1 cellular context compared by ENCODE assay signal in genomic region chr7:73739387-73739767, GRCh38.
TF ChIP-seq lines count a peak whose summit lies in the region.

No MANE protein-coding gene starts in this region.

TF ChIP-seq in K562, 482 proteins besides CTCF, POLR2A, EP300 and RAD21 (continues in another document):
- TF ChIP-seq DMBX1 (CRISPR knock-in tag; IDR thresholded peaks at IDR 0.05; ENCODE audit: borderline replicate concordance) = no peak
- TF ChIP-seq NR2C1 (IDR thresholded peaks at IDR 0.05) = no peak
- 0 out of 2 replicates have a peak, but pooled peaks have one; percentile 14 for TF ChIP-seq NR2C1 (tag; IDR thresholded peaks at IDR 0.05)
- no peak for TF ChIP-seq CBX2 (IDR thresholded peaks at IDR 0.05; ENCODE audit: insufficient read depth, low read length, poor library complexity, severe bottlenecking)
- TF ChIP-seq ZNF311 (CRISPR knock-in tag; IDR thresholded peaks at IDR 0.05) = no peak
- no peak for TF ChIP-seq TFAM (CRISPR knock-in tag; conservative IDR thresholded peaks at IDR 0.05)
- TF ChIP-seq RBM39 (optimal IDR thresholded peaks at IDR 0.05; ENCODE audit: low read depth, low read length) = no peak
- no peak for TF ChIP-seq ZNF318 (IDR thresholded peaks at IDR 0.05; ENCODE audit: borderline replicate concordance in 1 of 2, low read depth in 1 of 2)
- TF ChIP-seq CXXC5 (CRISPR knock-in tag; IDR thresholded peaks at IDR 0.05) = no peak
- TF ChIP-seq NCOR1 (IDR thresholded peaks at IDR 0.05) = no peak
- no peak for TF ChIP-seq ZNF586 (CRISPR knock-in tag; conservative IDR thresholded peaks at IDR 0.05)
- TF ChIP-seq E2F6 (IDR thresholded peaks at IDR 0.05; ENCODE audit: borderline replicate concordance in 1 of 2, extremely low read depth in 1 of 2, insufficient read depth in 1 of 2, insufficient read length in 1 of 2, low read depth in 1 of 2, low read length in 1 of 2, poor library complexity in 1 of 2, severe bottlenecking in 1 of 2) = peak in 1 of 2 experiments; percentile 45
- no peak for TF ChIP-seq OTX1 (CRISPR knock-in tag; IDR thresholded peaks at IDR 0.05)
- TF ChIP-seq KAT8 (IDR thresholded peaks at IDR 0.05; ENCODE audit: low read depth) = no peak
- TF ChIP-seq SMAD2 (IDR thresholded peaks at IDR 0.05; ENCODE audit: low read depth, low read length) = no peak
- TF ChIP-seq ZBTB7A (IDR thresholded peaks at IDR 0.05; ENCODE audit: borderline replicate concordance, control insufficient read depth, low read depth, low read length) = 0 out of 2 replicates have a peak, but pooled peaks have one; percentile 40
- no peak for TF ChIP-seq POLR2AphosphoS5 (IDR thresholded peaks at IDR 0.05; ENCODE audit: control insufficient read depth, insufficient read depth, low read depth, low read length)
- TF ChIP-seq KLF16 (IDR thresholded peaks at IDR 0.05) = no peak
- TF ChIP-seq ZBTB2 (IDR thresholded peaks at IDR 0.05) = no peak
- TF ChIP-seq POLR2G (IDR thresholded peaks at IDR 0.05; ENCODE audit: low read depth, low read length) = no peak
- no peak for TF ChIP-seq ETS1 (conservative IDR thresholded peaks at IDR 0.05; ENCODE audit: control insufficient read depth, low read depth, low read length)
- TF ChIP-seq ZNF668 (CRISPR knock-in tag; IDR thresholded peaks at IDR 0.05) = no peak
- no peak for TF ChIP-seq RFX7 (CRISPR knock-in tag; IDR thresholded peaks at IDR 0.05)
- TF ChIP-seq FOSL1 (tag; conservative IDR thresholded peaks at IDR 0.05) = 0 out of 2 replicates have a peak, but pooled peaks have one; percentile 8
- TF ChIP-seq PPARD (CRISPR knock-in tag; IDR thresholded peaks at IDR 0.05) = no peak
- no peak for TF ChIP-seq POLR3G (IDR thresholded peaks at IDR 0.05; ENCODE audit: extremely low read depth, insufficient read length, insufficient replicate concordance)
- 0 out of 2 replicates have a peak, but pooled peaks have one; percentile 2 for TF ChIP-seq ZNF695 (CRISPR knock-in tag; IDR thresholded peaks at IDR 0.05)
- TF ChIP-seq ZBTB1 (CRISPR knock-in tag; IDR thresholded peaks at IDR 0.05; ENCODE audit: borderline replicate concordance, low read depth) = 0 out of 2 replicates have a peak, but pooled peaks have one; percentile 7
- no peak for TF ChIP-seq ZNF277 (CRISPR knock-in tag; IDR thresholded peaks at IDR 0.05; ENCODE audit: borderline replicate concordance)
- no peak for TF ChIP-seq NFYB (IDR thresholded peaks at IDR 0.05; ENCODE audit: extremely low read depth, insufficient read length)
- TF ChIP-seq FOXK2 (conservative IDR thresholded peaks at IDR 0.05 in 1 of 2, IDR thresholded peaks at IDR 0.05 in 1 of 2; ENCODE audit: low read depth in 2 of 2) = no peak
- TF ChIP-seq ZNF717 (CRISPR knock-in tag; IDR thresholded peaks at IDR 0.05) = no peak
- no peak for TF ChIP-seq E2F4 (CRISPR knock-in tag; IDR thresholded peaks at IDR 0.05; ENCODE audit: low read depth)
- TF ChIP-seq KDM5B (IDR thresholded peaks at IDR 0.05; ENCODE audit: insufficient replicate concordance, low read depth, low read length) = no peak
- 0 out of 2 replicates have a peak, but pooled peaks have one; percentile 1 for TF ChIP-seq FOXO4 (CRISPR knock-in tag; IDR thresholded peaks at IDR 0.05)
- peak; percentile 4; the same call in 1 of the 2 replicates for TF ChIP-seq ZNF12 (CRISPR knock-in tag; IDR thresholded peaks at IDR 0.05)
- no peak for TF ChIP-seq SFPQ (IDR thresholded peaks at IDR 0.05; ENCODE audit: low read depth, low read length)
- TF ChIP-seq BRF1 (IDR thresholded peaks at IDR 0.05; ENCODE audit: borderline replicate concordance, extremely low read depth, insufficient read length) = no peak
- no peak for TF ChIP-seq PTRF (tag; IDR thresholded peaks at IDR 0.05)
- no peak for TF ChIP-seq DLX4 (CRISPR knock-in tag; IDR thresholded peaks at IDR 0.05)
- no peak for TF ChIP-seq CSDE1 (IDR thresholded peaks at IDR 0.05)
- 0 out of 4 replicates have a peak, but pooled peaks of 1 of the 2 experiments have one; percentile 11 for TF ChIP-seq FOXA3 (CRISPR knock-in tag; conservative IDR thresholded peaks at IDR 0.05 in 1 of 2, IDR thresholded peaks at IDR 0.05 in 1 of 2)
- no peak for TF ChIP-seq ZNF23 (CRISPR knock-in tag; IDR thresholded peaks at IDR 0.05)
- TF ChIP-seq USF2 (CRISPR knock-in tag; IDR thresholded peaks at IDR 0.05) = no peak
- TF ChIP-seq ZNF76 (CRISPR knock-in tag; IDR thresholded peaks at IDR 0.05; ENCODE audit: borderline replicate concordance) = no peak
- TF ChIP-seq ZNF3 (CRISPR knock-in tag; IDR thresholded peaks at IDR 0.05) = no peak
- TF ChIP-seq ZNF217 (CRISPR knock-in tag; IDR thresholded peaks at IDR 0.05) = no peak
